ENCODE assay signal across 2 cellular contexts in genomic region chr7:159141159-159141558, GRCh38.
TF ChIP-seq lines count a peak whose summit lies in the region.

No MANE protein-coding gene starts in this region.

TF ChIP-seq in GM23338, 12 proteins besides CTCF, POLR2A, EP300 and RAD21:
- TF ChIP-seq EZH2 (IDR thresholded peaks at IDR 0.05; ENCODE audit: low read depth, unreplicated experiment) (no peak), ZNF331 (CRISPR knock-in tag; IDR thresholded peaks at IDR 0.05; ENCODE audit: low read depth) (no peak), CREB1 (CRISPR knock-in tag; IDR thresholded peaks at IDR 0.05; ENCODE audit: low read depth) (no peak)

TF ChIP-seq in H1, 55 proteins besides CTCF, POLR2A, EP300 and RAD21:
- TF ChIP-seq TBP (IDR thresholded peaks at IDR 0.05; ENCODE audit: low read depth, low read length) (no peak), SP1 (IDR thresholded peaks at IDR 0.05; ENCODE audit: low read depth, low read length) (0 out of 2 replicates have a peak, but pooled peaks have one; percentile 3), RXRA (IDR thresholded peaks at IDR 0.05; ENCODE audit: insufficient read depth, low read depth, low read length) (no peak), CREB1 (IDR thresholded peaks at IDR 0.05) (no peak)
